1 cellular context compared by ENCODE assay signal in the genomic region with DNA sequence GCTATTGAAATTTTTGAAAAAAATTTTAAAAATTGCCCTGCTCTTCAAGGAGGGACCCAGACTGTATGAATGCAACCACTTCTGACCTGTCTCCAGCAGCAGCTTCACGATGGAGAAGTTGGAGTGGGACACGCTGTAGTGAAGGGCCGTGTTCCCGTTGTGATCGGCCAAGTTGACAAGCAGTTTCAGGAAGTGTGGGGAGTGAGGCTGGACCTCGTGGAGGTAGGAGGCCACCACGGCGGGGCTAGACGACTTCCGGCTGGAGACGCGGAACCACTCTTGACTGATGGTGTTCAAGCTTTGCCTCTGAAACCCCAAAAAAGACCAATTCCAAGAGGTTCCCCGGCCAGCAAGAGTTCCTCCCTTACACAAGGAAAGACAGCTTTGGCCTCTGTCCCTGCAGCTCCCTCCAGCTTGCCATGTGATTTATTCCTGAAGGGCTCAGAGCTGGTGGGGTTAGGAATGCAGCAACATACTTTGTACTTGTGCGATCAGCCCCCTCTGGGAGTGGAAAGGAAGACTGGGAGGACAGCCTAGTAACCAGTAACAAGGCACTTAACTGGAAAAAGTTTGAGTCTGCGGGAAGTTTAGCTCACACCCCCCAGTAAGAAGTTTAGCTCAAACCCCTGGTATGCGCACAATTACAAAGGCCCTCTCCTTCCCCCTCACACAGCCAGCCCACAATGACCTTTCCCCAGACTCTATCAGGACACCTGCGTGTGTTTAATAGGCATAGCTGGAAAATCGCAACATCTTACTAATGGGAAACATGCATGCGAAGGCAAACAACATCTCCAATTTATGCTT.
TF ChIP-seq lines count a peak whose summit lies in the region.

No MANE protein-coding gene starts in this region.

TF ChIP-seq in WTC11, 78 proteins besides CTCF, POLR2A, EP300 and RAD21 (continued from another document):
- TF ChIP-seq, protein P1, sequence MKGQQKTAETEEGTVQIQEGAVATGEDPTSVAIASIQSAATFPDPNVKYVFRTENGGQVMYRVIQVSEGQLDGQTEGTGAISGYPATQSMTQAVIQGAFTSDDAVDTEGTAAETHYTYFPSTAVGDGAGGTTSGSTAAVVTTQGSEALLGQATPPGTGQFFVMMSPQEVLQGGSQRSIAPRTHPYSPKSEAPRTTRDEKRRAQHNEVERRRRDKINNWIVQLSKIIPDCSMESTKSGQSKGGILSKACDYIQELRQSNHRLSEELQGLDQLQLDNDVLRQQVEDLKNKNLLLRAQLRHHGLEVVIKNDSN (CRISPR knock-in tag; IDR thresholded peaks at IDR 0.05): no peak
- no peak for TF ChIP-seq MXD4 (CRISPR knock-in tag; IDR thresholded peaks at IDR 0.05; ENCODE audit: borderline replicate concordance)
- no peak for TF ChIP-seq NR3C1 (CRISPR knock-in tag; conservative IDR thresholded peaks at IDR 0.05; ENCODE audit: low read depth)
- TF ChIP-seq, protein P2, sequence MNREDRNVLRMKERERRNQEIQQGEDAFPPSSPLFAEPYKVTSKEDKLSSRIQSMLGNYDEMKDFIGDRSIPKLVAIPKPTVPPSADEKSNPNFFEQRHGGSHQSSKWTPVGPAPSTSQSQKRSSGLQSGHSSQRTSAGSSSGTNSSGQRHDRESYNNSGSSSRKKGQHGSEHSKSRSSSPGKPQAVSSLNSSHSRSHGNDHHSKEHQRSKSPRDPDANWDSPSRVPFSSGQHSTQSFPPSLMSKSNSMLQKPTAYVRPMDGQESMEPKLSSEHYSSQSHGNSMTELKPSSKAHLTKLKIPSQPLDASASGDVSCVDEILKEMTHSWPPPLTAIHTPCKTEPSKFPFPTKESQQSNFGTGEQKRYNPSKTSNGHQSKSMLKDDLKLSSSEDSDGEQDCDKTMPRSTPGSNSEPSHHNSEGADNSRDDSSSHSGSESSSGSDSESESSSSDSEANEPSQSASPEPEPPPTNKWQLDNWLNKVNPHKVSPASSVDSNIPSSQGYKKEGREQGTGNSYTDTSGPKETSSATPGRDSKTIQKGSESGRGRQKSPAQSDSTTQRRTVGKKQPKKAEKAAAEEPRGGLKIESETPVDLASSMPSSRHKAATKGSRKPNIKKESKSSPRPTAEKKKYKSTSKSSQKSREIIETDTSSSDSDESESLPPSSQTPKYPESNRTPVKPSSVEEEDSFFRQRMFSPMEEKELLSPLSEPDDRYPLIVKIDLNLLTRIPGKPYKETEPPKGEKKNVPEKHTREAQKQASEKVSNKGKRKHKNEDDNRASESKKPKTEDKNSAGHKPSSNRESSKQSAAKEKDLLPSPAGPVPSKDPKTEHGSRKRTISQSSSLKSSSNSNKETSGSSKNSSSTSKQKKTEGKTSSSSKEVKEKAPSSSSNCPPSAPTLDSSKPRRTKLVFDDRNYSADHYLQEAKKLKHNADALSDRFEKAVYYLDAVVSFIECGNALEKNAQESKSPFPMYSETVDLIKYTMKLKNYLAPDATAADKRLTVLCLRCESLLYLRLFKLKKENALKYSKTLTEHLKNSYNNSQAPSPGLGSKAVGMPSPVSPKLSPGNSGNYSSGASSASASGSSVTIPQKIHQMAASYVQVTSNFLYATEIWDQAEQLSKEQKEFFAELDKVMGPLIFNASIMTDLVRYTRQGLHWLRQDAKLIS (CRISPR knock-in tag; IDR thresholded peaks at IDR 0.05; ENCODE audit: borderline replicate concordance): no peak
TF ChIP-seq in WTC11: peak in this region for 0.
